Comparison of ENCODE assay signal across 1 cellular context in the genomic region with DNA sequence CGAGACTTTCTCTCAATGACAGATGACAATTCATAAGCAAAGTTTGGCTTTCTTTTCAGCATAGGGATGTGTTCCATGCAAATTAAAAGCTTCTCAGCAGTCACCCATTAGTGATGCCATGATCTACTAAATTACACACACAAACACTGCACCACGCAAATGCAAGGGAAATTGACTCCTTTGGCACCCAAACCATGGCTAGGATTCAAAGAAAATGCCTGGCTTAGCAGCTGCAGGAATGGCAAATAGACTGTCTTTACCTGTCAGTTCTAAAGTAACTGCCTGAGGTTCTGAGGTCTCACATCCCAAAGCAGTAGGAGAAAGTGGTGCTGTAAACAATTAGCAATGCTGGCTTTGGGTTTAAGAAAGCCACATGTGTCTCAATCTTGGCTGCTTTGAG.
TF ChIP-seq lines count a peak whose summit lies in the region.

No MANE protein-coding gene starts in this region.

TF ChIP-seq in H1, 55 proteins besides CTCF, POLR2A, EP300 and RAD21 (continued from another document):
- TF ChIP-seq CHD7 (IDR thresholded peaks at IDR 0.05; ENCODE audit: insufficient replicate concordance, low read length), result no peak
- no peak for TF ChIP-seq SAP30 (IDR thresholded peaks at IDR 0.05; ENCODE audit: insufficient read depth, insufficient replicate concordance, low read length)
- TF ChIP-seq CHD1 (IDR thresholded peaks at IDR 0.05; ENCODE audit: low read depth, low read length), result no peak
- TF ChIP-seq KDM4A (IDR thresholded peaks at IDR 0.05; ENCODE audit: low read depth, low read length, severe bottlenecking), result no peak
- TF ChIP-seq, protein P1, sequence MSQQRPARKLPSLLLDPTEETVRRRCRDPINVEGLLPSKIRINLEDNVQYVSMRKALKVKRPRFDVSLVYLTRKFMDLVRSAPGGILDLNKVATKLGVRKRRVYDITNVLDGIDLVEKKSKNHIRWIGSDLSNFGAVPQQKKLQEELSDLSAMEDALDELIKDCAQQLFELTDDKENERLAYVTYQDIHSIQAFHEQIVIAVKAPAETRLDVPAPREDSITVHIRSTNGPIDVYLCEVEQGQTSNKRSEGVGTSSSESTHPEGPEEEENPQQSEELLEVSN (IDR thresholded peaks at IDR 0.05), result no peak
- no peak for TF ChIP-seq EGR1 (IDR thresholded peaks at IDR 0.05; ENCODE audit: borderline replicate concordance, low read depth, low read length)
- no peak for TF ChIP-seq RBBP5 (IDR thresholded peaks at IDR 0.05; ENCODE audit: borderline replicate concordance, low read depth, low read length)
- TF ChIP-seq PHF8 (conservative IDR thresholded peaks at IDR 0.05; ENCODE audit: low read depth, low read length), result no peak
- TF ChIP-seq JUND (IDR thresholded peaks at IDR 0.05; ENCODE audit: low read length), result no peak
- no peak for TF ChIP-seq CBX8 (IDR thresholded peaks at IDR 0.05; ENCODE audit: borderline replicate concordance, low read depth, low read length)
